In the genomic region with DNA sequence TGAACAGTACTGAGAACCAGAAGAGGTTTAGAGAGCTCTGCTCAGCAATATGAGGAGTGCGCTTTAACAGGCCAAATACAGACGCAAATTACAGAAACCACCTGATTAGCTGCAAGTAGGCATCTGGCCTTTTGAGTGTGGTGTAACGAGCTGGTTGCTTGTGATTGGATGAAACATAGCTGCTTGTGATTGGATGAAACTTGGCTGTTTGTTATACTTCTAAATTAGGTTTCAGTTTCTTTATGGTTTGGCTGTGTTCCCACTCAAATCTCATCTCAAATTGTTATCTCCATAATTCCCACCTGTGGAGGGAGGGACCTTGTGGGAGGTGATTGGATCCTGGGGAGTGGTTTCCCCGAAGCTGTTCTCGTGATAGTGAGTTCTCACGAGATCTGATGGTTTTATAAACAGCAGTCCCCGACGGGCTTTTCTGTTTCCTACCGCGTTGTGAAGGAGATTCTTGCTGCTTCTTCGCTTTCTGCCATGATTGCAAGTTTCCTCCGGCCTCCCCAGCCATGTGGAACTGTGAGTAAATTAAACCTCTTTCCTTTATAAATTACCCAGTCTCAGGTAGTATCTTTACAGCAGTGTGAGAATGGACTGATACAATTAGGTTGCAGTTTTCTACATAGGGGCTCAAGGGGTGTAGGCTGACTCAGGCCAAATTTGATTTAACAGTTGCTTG, we compare ENCODE assay signal across 1 cellular context.
TF ChIP-seq lines count a peak whose summit lies in the region.

No MANE protein-coding gene starts in this region.

TF ChIP-seq in HepG2, 621 proteins besides CTCF, POLR2A, EP300 and RAD21 (continued from another document and continues in another):
- TF ChIP-seq, protein P1, sequence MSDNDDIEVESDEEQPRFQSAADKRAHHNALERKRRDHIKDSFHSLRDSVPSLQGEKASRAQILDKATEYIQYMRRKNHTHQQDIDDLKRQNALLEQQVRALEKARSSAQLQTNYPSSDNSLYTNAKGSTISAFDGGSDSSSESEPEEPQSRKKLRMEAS (IDR thresholded peaks at IDR 0.05): peak; percentile 56; the same call in 1 of the 2 replicates
- no peak for TF ChIP-seq MAFG (CRISPR knock-in tag; IDR thresholded peaks at IDR 0.05)
- no peak for TF ChIP-seq SYNCRIP (IDR thresholded peaks at IDR 0.05; ENCODE audit: insufficient read depth, low read depth, low read length)
- no peak for TF ChIP-seq ZNF75D (CRISPR knock-in tag; IDR thresholded peaks at IDR 0.05; ENCODE audit: borderline replicate concordance)
- TF ChIP-seq TP53 (CRISPR knock-in tag; conservative IDR thresholded peaks at IDR 0.05): no peak
- TF ChIP-seq ZNF780A (CRISPR knock-in tag; IDR thresholded peaks at IDR 0.05): no peak
- peak; percentile 60; the same call in 1 of the 2 replicates for TF ChIP-seq ZNF777 (CRISPR knock-in tag; IDR thresholded peaks at IDR 0.05)
- TF ChIP-seq, protein P2, sequence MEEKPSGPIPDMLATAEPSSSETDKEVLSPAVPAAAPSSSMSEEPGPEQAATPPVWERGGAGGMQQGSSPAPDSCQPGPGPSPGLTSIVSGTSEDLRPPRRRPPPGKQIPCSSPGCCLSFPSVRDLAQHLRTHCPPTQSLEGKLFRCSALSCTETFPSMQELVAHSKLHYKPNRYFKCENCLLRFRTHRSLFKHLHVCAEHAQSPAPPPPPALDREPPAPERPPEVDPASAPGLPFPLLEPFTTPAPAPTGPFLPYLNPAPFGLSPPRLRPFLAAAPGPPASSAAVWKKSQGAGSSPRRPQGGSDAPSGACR (CRISPR knock-in tag; IDR thresholded peaks at IDR 0.05): no peak
- peak; percentile 89 for TF ChIP-seq PHF8 (CRISPR knock-in tag; IDR thresholded peaks at IDR 0.05)
- no peak for TF ChIP-seq ZFP90 (CRISPR knock-in tag; IDR thresholded peaks at IDR 0.05; ENCODE audit: borderline replicate concordance)
- no peak for TF ChIP-seq ZNF143 (CRISPR knock-in tag; IDR thresholded peaks at IDR 0.05)
- no peak for TF ChIP-seq ZFYVE20 (CRISPR knock-in tag; IDR thresholded peaks at IDR 0.05; ENCODE audit: borderline replicate concordance, low read depth)
- TF ChIP-seq, protein P3, sequence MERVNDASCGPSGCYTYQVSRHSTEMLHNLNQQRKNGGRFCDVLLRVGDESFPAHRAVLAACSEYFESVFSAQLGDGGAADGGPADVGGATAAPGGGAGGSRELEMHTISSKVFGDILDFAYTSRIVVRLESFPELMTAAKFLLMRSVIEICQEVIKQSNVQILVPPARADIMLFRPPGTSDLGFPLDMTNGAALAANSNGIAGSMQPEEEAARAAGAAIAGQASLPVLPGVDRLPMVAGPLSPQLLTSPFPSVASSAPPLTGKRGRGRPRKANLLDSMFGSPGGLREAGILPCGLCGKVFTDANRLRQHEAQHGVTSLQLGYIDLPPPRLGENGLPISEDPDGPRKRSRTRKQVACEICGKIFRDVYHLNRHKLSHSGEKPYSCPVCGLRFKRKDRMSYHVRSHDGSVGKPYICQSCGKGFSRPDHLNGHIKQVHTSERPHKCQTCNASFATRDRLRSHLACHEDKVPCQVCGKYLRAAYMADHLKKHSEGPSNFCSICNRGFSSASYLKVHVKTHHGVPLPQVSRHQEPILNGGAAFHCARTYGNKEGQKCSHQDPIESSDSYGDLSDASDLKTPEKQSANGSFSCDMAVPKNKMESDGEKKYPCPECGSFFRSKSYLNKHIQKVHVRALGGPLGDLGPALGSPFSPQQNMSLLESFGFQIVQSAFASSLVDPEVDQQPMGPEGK (CRISPR knock-in tag; IDR thresholded peaks at IDR 0.05): no peak
- TF ChIP-seq ZNF441 (CRISPR knock-in tag; IDR thresholded peaks at IDR 0.05; ENCODE audit: borderline replicate concordance): no peak
- no peak for TF ChIP-seq CBX2 (IDR thresholded peaks at IDR 0.05; ENCODE audit: low read depth, low read length)
- TF ChIP-seq CBX2 (CRISPR knock-in tag; IDR thresholded peaks at IDR 0.05; ENCODE audit: low read depth): no peak
- no peak for TF ChIP-seq AGO2 (optimal IDR thresholded peaks at IDR 0.05; ENCODE audit: low read depth, low read length)
- TF ChIP-seq, protein P4, sequence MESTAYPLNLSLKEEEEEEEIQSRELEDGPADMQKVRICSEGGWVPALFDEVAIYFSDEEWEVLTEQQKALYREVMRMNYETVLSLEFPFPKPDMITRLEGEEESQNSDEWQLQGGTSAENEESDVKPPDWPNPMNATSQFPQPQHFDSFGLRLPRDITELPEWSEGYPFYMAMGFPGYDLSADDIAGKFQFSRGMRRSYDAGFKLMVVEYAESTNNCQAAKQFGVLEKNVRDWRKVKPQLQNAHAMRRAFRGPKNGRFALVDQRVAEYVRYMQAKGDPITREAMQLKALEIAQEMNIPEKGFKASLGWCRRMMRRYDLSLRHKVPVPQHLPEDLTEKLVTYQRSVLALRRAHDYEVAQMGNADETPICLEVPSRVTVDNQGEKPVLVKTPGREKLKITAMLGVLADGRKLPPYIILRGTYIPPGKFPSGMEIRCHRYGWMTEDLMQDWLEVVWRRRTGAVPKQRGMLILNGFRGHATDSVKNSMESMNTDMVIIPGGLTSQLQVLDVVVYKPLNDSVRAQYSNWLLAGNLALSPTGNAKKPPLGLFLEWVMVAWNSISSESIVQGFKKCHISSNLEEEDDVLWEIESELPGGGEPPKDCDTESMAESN (CRISPR knock-in tag; conservative IDR thresholded peaks at IDR 0.05): 0 out of 2 replicates have a peak, but pooled peaks have one; percentile 50
- TF ChIP-seq PTBP1 (IDR thresholded peaks at IDR 0.05; ENCODE audit: low read depth, low read length, poor library complexity, severe bottlenecking): no peak
- peak; percentile 30 for TF ChIP-seq GATAD2A (CRISPR knock-in tag; IDR thresholded peaks at IDR 0.05)
- TF ChIP-seq CHD4 (IDR thresholded peaks at IDR 0.05; ENCODE audit: borderline replicate concordance, low read length): no peak
- no peak for TF ChIP-seq HNF4A (CRISPR knock-in tag; IDR thresholded peaks at IDR 0.05)
- TF ChIP-seq, protein P5, sequence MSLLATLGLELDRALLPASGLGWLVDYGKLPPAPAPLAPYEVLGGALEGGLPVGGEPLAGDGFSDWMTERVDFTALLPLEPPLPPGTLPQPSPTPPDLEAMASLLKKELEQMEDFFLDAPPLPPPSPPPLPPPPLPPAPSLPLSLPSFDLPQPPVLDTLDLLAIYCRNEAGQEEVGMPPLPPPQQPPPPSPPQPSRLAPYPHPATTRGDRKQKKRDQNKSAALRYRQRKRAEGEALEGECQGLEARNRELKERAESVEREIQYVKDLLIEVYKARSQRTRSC (CRISPR knock-in tag; IDR thresholded peaks at IDR 0.05; ENCODE audit: low read depth): no peak
- 0 out of 2 replicates have a peak, but pooled peaks have one; percentile 51 for TF ChIP-seq RFXAP (CRISPR knock-in tag; IDR thresholded peaks at IDR 0.05; ENCODE audit: borderline replicate concordance)
- TF ChIP-seq NR1H2 (CRISPR knock-in tag; IDR thresholded peaks at IDR 0.05; ENCODE audit: borderline replicate concordance, low read depth): no peak
- TF ChIP-seq, protein P6, sequence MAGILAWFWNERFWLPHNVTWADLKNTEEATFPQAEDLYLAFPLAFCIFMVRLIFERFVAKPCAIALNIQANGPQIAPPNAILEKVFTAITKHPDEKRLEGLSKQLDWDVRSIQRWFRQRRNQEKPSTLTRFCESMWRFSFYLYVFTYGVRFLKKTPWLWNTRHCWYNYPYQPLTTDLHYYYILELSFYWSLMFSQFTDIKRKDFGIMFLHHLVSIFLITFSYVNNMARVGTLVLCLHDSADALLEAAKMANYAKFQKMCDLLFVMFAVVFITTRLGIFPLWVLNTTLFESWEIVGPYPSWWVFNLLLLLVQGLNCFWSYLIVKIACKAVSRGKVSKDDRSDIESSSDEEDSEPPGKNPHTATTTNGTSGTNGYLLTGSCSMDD (CRISPR knock-in tag; IDR thresholded peaks at IDR 0.05): no peak
- TF ChIP-seq GZF1 (CRISPR knock-in tag; IDR thresholded peaks at IDR 0.05): no peak
- TF ChIP-seq, protein P7, sequence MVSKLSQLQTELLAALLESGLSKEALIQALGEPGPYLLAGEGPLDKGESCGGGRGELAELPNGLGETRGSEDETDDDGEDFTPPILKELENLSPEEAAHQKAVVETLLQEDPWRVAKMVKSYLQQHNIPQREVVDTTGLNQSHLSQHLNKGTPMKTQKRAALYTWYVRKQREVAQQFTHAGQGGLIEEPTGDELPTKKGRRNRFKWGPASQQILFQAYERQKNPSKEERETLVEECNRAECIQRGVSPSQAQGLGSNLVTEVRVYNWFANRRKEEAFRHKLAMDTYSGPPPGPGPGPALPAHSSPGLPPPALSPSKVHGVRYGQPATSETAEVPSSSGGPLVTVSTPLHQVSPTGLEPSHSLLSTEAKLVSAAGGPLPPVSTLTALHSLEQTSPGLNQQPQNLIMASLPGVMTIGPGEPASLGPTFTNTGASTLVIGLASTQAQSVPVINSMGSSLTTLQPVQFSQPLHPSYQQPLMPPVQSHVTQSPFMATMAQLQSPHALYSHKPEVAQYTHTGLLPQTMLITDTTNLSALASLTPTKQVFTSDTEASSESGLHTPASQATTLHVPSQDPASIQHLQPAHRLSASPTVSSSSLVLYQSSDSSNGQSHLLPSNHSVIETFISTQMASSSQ (IDR thresholded peaks at IDR 0.05; ENCODE audit: low read depth): no peak
- TF ChIP-seq, protein P7 (CRISPR knock-in tag; IDR thresholded peaks at IDR 0.05; ENCODE audit: borderline replicate concordance): no peak
- TF ChIP-seq KDM5A (IDR thresholded peaks at IDR 0.05; ENCODE audit: borderline replicate concordance, low read length): peak; percentile 83; the same call in 1 of the 2 replicates
- no peak for TF ChIP-seq TOE1 (CRISPR knock-in tag; IDR thresholded peaks at IDR 0.05)
- TF ChIP-seq, protein P8, sequence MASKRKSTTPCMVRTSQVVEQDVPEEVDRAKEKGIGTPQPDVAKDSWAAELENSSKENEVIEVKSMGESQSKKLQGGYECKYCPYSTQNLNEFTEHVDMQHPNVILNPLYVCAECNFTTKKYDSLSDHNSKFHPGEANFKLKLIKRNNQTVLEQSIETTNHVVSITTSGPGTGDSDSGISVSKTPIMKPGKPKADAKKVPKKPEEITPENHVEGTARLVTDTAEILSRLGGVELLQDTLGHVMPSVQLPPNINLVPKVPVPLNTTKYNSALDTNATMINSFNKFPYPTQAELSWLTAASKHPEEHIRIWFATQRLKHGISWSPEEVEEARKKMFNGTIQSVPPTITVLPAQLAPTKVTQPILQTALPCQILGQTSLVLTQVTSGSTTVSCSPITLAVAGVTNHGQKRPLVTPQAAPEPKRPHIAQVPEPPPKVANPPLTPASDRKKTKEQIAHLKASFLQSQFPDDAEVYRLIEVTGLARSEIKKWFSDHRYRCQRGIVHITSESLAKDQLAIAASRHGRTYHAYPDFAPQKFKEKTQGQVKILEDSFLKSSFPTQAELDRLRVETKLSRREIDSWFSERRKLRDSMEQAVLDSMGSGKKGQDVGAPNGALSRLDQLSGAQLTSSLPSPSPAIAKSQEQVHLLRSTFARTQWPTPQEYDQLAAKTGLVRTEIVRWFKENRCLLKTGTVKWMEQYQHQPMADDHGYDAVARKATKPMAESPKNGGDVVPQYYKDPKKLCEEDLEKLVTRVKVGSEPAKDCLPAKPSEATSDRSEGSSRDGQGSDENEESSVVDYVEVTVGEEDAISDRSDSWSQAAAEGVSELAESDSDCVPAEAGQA (IDR thresholded peaks at IDR 0.05; ENCODE audit: low read depth): no peak
- TF ChIP-seq, protein P8 (CRISPR knock-in tag; IDR thresholded peaks at IDR 0.05; ENCODE audit: borderline replicate concordance): no peak
- TF ChIP-seq, protein P9, sequence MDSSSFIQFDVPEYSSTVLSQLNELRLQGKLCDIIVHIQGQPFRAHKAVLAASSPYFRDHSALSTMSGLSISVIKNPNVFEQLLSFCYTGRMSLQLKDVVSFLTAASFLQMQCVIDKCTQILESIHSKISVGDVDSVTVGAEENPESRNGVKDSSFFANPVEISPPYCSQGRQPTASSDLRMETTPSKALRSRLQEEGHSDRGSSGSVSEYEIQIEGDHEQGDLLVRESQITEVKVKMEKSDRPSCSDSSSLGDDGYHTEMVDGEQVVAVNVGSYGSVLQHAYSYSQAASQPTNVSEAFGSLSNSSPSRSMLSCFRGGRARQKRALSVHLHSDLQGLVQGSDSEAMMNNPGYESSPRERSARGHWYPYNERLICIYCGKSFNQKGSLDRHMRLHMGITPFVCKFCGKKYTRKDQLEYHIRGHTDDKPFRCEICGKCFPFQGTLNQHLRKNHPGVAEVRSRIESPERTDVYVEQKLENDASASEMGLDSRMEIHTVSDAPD (CRISPR knock-in tag; IDR thresholded peaks at IDR 0.05): no peak
- no peak for TF ChIP-seq ZNF567 (CRISPR knock-in tag; IDR thresholded peaks at IDR 0.05; ENCODE audit: borderline replicate concordance)
- peak; percentile 23; the same call in 1 of the 2 replicates for TF ChIP-seq ZKSCAN8 (CRISPR knock-in tag; IDR thresholded peaks at IDR 0.05; ENCODE audit: borderline replicate concordance)
- TF ChIP-seq, protein P10, sequence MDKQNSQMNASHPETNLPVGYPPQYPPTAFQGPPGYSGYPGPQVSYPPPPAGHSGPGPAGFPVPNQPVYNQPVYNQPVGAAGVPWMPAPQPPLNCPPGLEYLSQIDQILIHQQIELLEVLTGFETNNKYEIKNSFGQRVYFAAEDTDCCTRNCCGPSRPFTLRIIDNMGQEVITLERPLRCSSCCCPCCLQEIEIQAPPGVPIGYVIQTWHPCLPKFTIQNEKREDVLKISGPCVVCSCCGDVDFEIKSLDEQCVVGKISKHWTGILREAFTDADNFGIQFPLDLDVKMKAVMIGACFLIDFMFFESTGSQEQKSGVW (CRISPR knock-in tag; IDR thresholded peaks at IDR 0.05; ENCODE audit: borderline replicate concordance): no peak
- TF ChIP-seq, protein P11, sequence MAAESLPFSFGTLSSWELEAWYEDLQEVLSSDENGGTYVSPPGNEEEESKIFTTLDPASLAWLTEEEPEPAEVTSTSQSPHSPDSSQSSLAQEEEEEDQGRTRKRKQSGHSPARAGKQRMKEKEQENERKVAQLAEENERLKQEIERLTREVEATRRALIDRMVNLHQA (CRISPR knock-in tag; IDR thresholded peaks at IDR 0.05): no peak
